Comparison of ENCODE assay signal across 9 cellular contexts in the genomic region with DNA sequence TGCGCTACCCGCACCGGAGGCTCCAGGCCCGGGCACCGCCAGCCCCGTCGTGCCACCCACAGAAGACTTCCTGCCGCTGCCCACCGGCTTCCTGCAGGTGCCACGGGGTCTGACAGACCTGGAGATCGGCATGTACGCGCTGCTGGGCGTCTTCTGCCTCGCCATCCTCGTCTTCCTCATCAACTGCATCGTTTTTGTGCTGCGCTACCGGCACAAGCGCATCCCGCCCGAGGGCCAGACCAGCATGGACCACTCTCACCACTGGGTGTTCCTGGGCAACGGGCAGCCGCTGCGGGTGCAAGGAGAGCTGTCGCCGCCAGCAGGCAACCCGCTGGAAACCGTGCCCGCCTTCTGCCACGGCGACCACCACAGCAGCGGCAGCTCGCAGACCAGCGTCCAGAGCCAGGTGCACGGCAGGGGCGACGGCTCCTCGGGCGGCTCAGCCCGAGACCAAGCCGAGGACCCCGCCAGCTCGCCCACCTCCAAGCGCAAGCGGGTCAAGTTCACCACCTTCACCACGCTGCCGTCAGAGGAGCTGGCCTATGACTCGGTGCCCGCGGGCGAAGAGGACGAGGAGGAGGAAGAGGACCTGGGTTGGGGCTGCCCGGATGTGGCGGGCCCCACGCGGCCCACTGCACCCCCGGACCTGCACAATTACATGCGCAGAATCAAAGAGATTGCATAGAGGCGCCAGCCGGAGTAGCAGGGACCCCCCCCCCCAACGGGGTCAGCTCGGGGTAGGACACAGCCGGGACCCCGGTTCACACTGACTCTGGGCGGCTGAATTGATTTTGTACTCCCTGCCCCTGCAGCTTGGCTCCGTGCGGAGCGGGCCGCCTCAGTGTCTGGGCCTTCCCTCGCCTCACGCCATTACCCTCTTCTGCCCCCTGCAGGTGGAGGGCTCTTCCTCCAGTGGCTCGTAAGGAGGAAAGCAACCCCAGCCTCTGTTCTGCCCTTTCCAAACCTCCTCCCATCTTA. TPM values are rescaled to one million over a fixed set of nuclear protein-coding genes. Genes with fewer than 3 reads are reported as not detected.
DNase-seq lines count a peak whose midpoint lies in the region; ATAC-seq lines count a peak whose summit lies in the region.
"Had no signal": no experiment of that assay in that cellular context is flagged by ENCODE, and none has a peak within 500 bp of the region (broad histone marks: within the 10 kb centered on the region; RNA-seq: fewer than 3 reads in every experiment).

No MANE protein-coding gene starts in this region.

- H3K4me1 Mint-ChIP-seq in effector memory CD8-positive, alpha-beta T cell (ENCODE audit: low read depth in 2 of 2), result peaks cover 3 to 13% of the 10 kb centered on the region in 2 donors

- H3K4me3 ChIP-seq in H7 (ENCODE audit: insufficient read depth, low read depth, low read length) (no peak overlapping the region), mononuclear cell (ENCODE audit: low read length) (peak overlapping the region; percentile 27)

- H3K9me3 ChIP-seq in mononuclear cell (ENCODE audit: low read depth, low read length), result no peaks in the 10 kb centered on the region

- H3K27me3 Mint-ChIP-seq in effector memory CD8-positive, alpha-beta T cell, result peaks cover 34 to 72% of the 10 kb centered on the region in 2 donors

- DNase-seq in CD1c-positive myeloid dendritic cell (ENCODE audit: extremely low spot score) (peak; percentile 80), H7 (peak; percentile 96), NCI-H748 treated with DMSO at 0.1 percent for 48 hours (lab: John Stamatoyannopoulos, UW) (peak; percentile 7)
- DNase-seq in activated CD8-positive, alpha-beta memory T cell treated with anti-CD3 and anti-CD28 coated beads for 24 hours, result peak; percentile 91
- peak; percentile 77 to 82 (median 79) for DNase-seq in effector memory CD8-positive, alpha-beta T cell
- peak; percentile 64 to 70 for DNase-seq in stimulated activated CD8-positive, alpha-beta memory T cell treated with anti-CD3 and anti-CD28 coated beads, Interleukin-15, amount 100 ng/mL, for 48 hours (ENCODE audit: low read depth in 2 of 2)

- H3K36me3 Mint-ChIP-seq in effector memory CD8-positive, alpha-beta T cell (ENCODE audit: insufficient read depth), result no peaks in the 10 kb centered on the region

- peak overlapping the region in 1 of 2 donors; percentile 26 for H3K27ac Mint-ChIP-seq in effector memory CD8-positive, alpha-beta T cell
- H3K27ac Mint-ChIP-seq: T-helper 1 cell treated with Interleukin-12 subunit alpha and Interleukin-12 subunit beta and Interleukin-4 antibody, amounts not matched to agents 30 μg/mL and 1 μg/mL, for 36 hours had no signal

- no peaks in the 10 kb centered on the region for H3K9me3 Mint-ChIP-seq in effector memory CD8-positive, alpha-beta T cell
- H3K9me3 Mint-ChIP-seq: T-helper 1 cell treated with Interleukin-12 subunit alpha and Interleukin-12 subunit beta and Interleukin-4 antibody, amounts not matched to agents 30 μg/mL and 1 μg/mL, for 36 hours had no signal

- ATAC-seq in effector memory CD8-positive, alpha-beta T cell (replicated peaks), result peak; percentile 94
- no peak for ATAC-seq in GM19455 (IDR thresholded peaks at IDR 0.05; ENCODE audit: unreplicated experiment)

- H3K27me3 ChIP-seq in H7 (ENCODE audit: control insufficient read depth, insufficient read depth, low read length), result peaks cover 9% of the 10 kb centered on the region
- peaks cover 10% of the 10 kb centered on the region for H3K27me3 ChIP-seq in mononuclear cell (ENCODE audit: insufficient read depth, low read length)

- H3K36me3 ChIP-seq in H7 (replicated peaks; ENCODE audit: control insufficient read depth, insufficient read depth, low read length), result no peaks in the 10 kb centered on the region

- H3K4me1 ChIP-seq in mononuclear cell (ENCODE audit: insufficient read depth, low read length), result peaks cover 3% of the 10 kb centered on the region

- peak overlapping the region; percentile 80 to 86 for H3K4me3 Mint-ChIP-seq in effector memory CD8-positive, alpha-beta T cell
- H3K4me3 Mint-ChIP-seq: T-helper 1 cell treated with Interleukin-12 subunit alpha and Interleukin-12 subunit beta and Interleukin-4 antibody, amounts not matched to agents 30 μg/mL and 1 μg/mL, for 36 hours had no signal

RNA-seq across cellular contexts. Expression of gene TMEM132E, which starts 58.5 kb away (rescaled TPM):
- 1.7 and 2.2 TPM in 2 replicates for total RNA-seq in H7 (2014; rRNA removed; shearing (Covaris generic))
- not detected for total RNA-seq in mononuclear cell

Comparison
In these comparisons a context has a peak if more than half of its experiments do, and no peak if none do; other contexts are left out.
1. DNase-seq: peak in every context shown above with its lines; median percentile 96 in H7; 91 in activated CD8-positive, alpha-beta memory T cell treated with anti-CD3 and anti-CD28 coated beads for 24 hours; 80 in CD1c-positive myeloid dendritic cell; 79 in effector memory CD8-positive, alpha-beta T cell; 67 in stimulated activated CD8-positive, alpha-beta memory T cell treated with anti-CD3 and anti-CD28 coated beads, Interleukin-15, amount 100 ng/mL, for 48 hours; 7 in NCI-H748 treated with DMSO at 0.1 percent for 48 hours.